10 cellular contexts compared by ENCODE assay signal in genomic region chr7:74372511-74373111, GRCh38.
DNase-seq lines count a peak whose midpoint lies in the region; ATAC-seq and TF ChIP-seq lines count a peak whose summit lies in the region.
"Had no signal": no experiment of that assay in that cellular context is flagged by ENCODE, and none has a peak within 500 bp of the region (broad histone marks: within the 10 kb centered on the region; RNA-seq: fewer than 3 reads in every experiment).

No MANE protein-coding gene starts in this region.

- no peaks in the 10 kb centered on the region for H3K4me1 ChIP-seq in breast epithelium
- peaks cover 5% of the 10 kb centered on the region for H3K4me1 ChIP-seq in iPS-18a (ENCODE audit: control insufficient read depth, low read depth, low read length)
- H3K4me1 ChIP-seq in parathyroid adenoma = peaks cover 7% of the 10 kb centered on the region

- no peak overlapping the region for H2AFZ ChIP-seq in parathyroid adenoma

- no peak overlapping the region for H3K4me2 ChIP-seq in parathyroid adenoma (ENCODE audit: low read length)

- TF ChIP-seq POLR2A in breast epithelium (IDR thresholded peaks at IDR 0.05) = no peak

- peak overlapping the region in 1 of 2 donors; percentile 78 for H3K27ac ChIP-seq in breast epithelium
- H3K27ac ChIP-seq in iPS-18a (ENCODE audit: low read length) = no peak overlapping the region
- peak overlapping the region; percentile 39 for H3K27ac ChIP-seq in parathyroid adenoma
- H3K27ac ChIP-seq in RWPE1 = no peak overlapping the region

- H3K27me3 ChIP-seq in breast epithelium (no peaks in the 10 kb centered on the region), iPS-18a (ENCODE audit: control insufficient read depth, insufficient read depth, low read length) (peaks cover 3% of the 10 kb centered on the region), parathyroid adenoma (ENCODE audit: control insufficient read depth, insufficient read depth, low read length) (no peaks in the 10 kb centered on the region)
- H3K27me3 ChIP-seq: BLaER1 had no signal

- peak; percentile 6 for DNase-seq in GM03348 (ENCODE audit: low spot score)
- DNase-seq in breast epithelium (ENCODE audit: low spot score in 2 of 2) = no peak
- DNase-seq in RWPE1 (ENCODE audit: low spot score) = no peak
- DNase-seq in OCI-M2 (lab: John Stamatoyannopoulos, UW; ENCODE audit: unreplicated experiment) = no peak
- DNase-seq: activated CD8-positive, alpha-beta memory T cell treated with anti-CD3 and anti-CD28 coated beads, Interleukin-2, amount 50 U/mL, for 48 hours had no signal

- TF ChIP-seq CTCF in breast epithelium (IDR thresholded peaks at IDR 0.05) (no peak), parathyroid adenoma (IDR thresholded peaks at IDR 0.05) (no peak), RWPE1 (conservative IDR thresholded peaks at IDR 0.05; ENCODE audit: low read depth) (no peak)

- POLR2A ChIA-PET in RWPE1 (lab: Yijun Ruan, JAX; ENCODE audit: low non-redundant PET) = no interaction called here

- H3K9ac ChIP-seq in iPS-18a (ENCODE audit: low read length) = no peak overlapping the region
- no peak overlapping the region for H3K9ac ChIP-seq in parathyroid adenoma
- H3K9ac ChIP-seq: BLaER1 had no signal

- H3K36me3 ChIP-seq in breast epithelium (no peaks in the 10 kb centered on the region), iPS-18a (ENCODE audit: control insufficient read depth, low read depth, low read length) (no peaks in the 10 kb centered on the region), parathyroid adenoma (ENCODE audit: control insufficient read depth, insufficient read depth, low read length) (no peaks in the 10 kb centered on the region)

- CTCF ChIA-PET in RWPE1 (lab: Yijun Ruan, JAX) = no interaction called here

- no peaks in the 10 kb centered on the region for H3K79me2 ChIP-seq in parathyroid adenoma

- no peak for ATAC-seq in GM21528 (IDR thresholded peaks at IDR 0.05; ENCODE audit: low FRiP score, unreplicated experiment)
- no peak for ATAC-seq in HG03439 (IDR thresholded peaks at IDR 0.05; ENCODE audit: unreplicated experiment)

- intact Hi-C loops in breast epithelium (cut with DNase I; ENCODE audit: low total_unique reads) = loop anchor here (1.0 kb wide), 1 partner anchor 44 kb away; no protein-coding TSS in a partner anchor

- no peaks in the 10 kb centered on the region for H3K9me3 ChIP-seq in breast epithelium
- H3K9me3 ChIP-seq in iPS-18a (ENCODE audit: control insufficient read depth, low read depth, low read length) = no peaks in the 10 kb centered on the region
- H3K9me3 ChIP-seq in parathyroid adenoma (ENCODE audit: control insufficient read depth, low read length) = no peaks in the 10 kb centered on the region
- H3K9me3 ChIP-seq: BLaER1 had no signal

- peak overlapping the region in 2 of 3 donors; percentile 16 to 39 for H3K4me3 ChIP-seq in breast epithelium
- peak overlapping the region; percentile 38 for H3K4me3 ChIP-seq in iPS-18a (ENCODE audit: low read length)
- H3K4me3 ChIP-seq in parathyroid adenoma (ENCODE audit: low read depth, low read length) = no peak overlapping the region
- H3K4me3 ChIP-seq: BLaER1 had no signal
